26 cellular contexts compared by ENCODE assay signal in genomic region chr12:68321140-68321539, GRCh38.
"Had no signal": no experiment of that assay in that cellular context is flagged by ENCODE, and none has a peak within 500 bp of the region (broad histone marks: within the 10 kb centered on the region; RNA-seq: fewer than 3 reads in every experiment).

No MANE protein-coding gene starts in this region.

- H3K4me3 ChIP-seq: hepatocyte, spleen, testis had no signal

- H3K27me3 ChIP-seq: hepatocyte, spleen, testis, vagina had no signal

- ATAC-seq: esophagus mucosa had no signal

- H3K9me3 ChIP-seq: SK-N-SH, spleen, testis, vagina had no signal

- H3K4me1 ChIP-seq: testis, vagina had no signal

- H3K27ac ChIP-seq: spleen, VCaP had no signal

- DNase-seq: activated CD4-positive, alpha-beta T cell treated with anti-CD3 and anti-CD28 coated beads for 4 hours; activated CD4-positive, alpha-beta T cell treated with anti-CD3 and anti-CD28 coated beads, Interleukin-2, amount 50 U/mL, for 48 hours; activated CD8-positive, alpha-beta memory T cell treated with anti-CD3 and anti-CD28 coated beads, Interleukin-2, amount 50 U/mL, for 4 hours; activated gamma-delta T cell; activated naive CD4-positive, alpha-beta T cell treated with anti-CD3 and anti-CD28 coated beads, Interleukin-2, amount 10 ng/mL, durations not matched to agents 7 days and 5 days; activated naive CD8-positive, alpha-beta T cell treated with anti-CD3 and anti-CD28 coated beads, Interleukin-2, amount 10 ng/mL, durations not matched to agents 7 days and 5 days; activated T-cell treated with anti-CD3 and anti-CD28 coated beads, Interleukin-2, amount 50 U/mL, for 1 hour; caudate nucleus; endodermal cell; foreskin melanocyte; islet precursor cell; naive B cell; occipital lobe; posterior cingulate gyrus; retina; SK-N-SH; spleen; stimulated activated naive CD4-positive, alpha-beta T cell treated with Interleukin-2 at 50 U/mL for 16 hours; SW 1271; T-helper 9 cell; testis; trophoblast cell had no signal
